Comparison of ENCODE assay signal across 19 cellular contexts in genomic region chr16:59169168-59169567, GRCh38.
"Had no signal": no experiment of that assay in that cellular context is flagged by ENCODE, and none has a peak within 500 bp of the region (broad histone marks: within the 10 kb centered on the region; RNA-seq: fewer than 3 reads in every experiment).

No MANE protein-coding gene starts in this region.

- H3K27me3 ChIP-seq: cardiac muscle cell, left lung, testis had no signal

- DNase-seq: activated CD4-positive, alpha-beta memory T cell treated with anti-CD3 and anti-CD28 coated beads, Interleukin-2, amount 10 ng/mL, durations not matched to agents 7 days and 5 days; activated CD4-positive, alpha-beta T cell treated with anti-CD3 and anti-CD28 coated beads, Interleukin-2, amount 10 ng/mL, durations not matched to agents 24 days and 14 days; activated effector memory CD4-positive, alpha-beta T cell treated with anti-CD3 and anti-CD28 coated beads, Interleukin-2, amount 50 U/mL, for 16 hours; activated naive CD4-positive, alpha-beta T cell treated with anti-CD3 and anti-CD28 coated beads, Interleukin-2, amount 10 ng/mL, durations not matched to agents 7 days and 5 days; activated T-cell treated with anti-CD3 and anti-CD28 coated beads for 4 hours; amygdala; erythroblast; foreskin melanocyte; kidney glomerular epithelial cell; left lung; midbrain; natural killer cell; stimulated activated CD4-positive, alpha-beta T cell treated with anti-CD3 and anti-CD28 coated beads, Interleukin-2, amount 100 ng/mL, for 48 hours; stimulated activated CD8-positive, alpha-beta memory T cell treated with anti-CD3 and anti-CD28 coated beads, Interleukin-4, amount 100 ng/mL, for 48 hours; stimulated activated naive B cell treated with anti-CD40 and anti-IgM and Interleukin-4, amounts not matched to agents 10 μg/mL and 1 μg/mL and 100 μg/mL, for 72 hours; T-helper 2 cell; testis had no signal

- H3K4me3 ChIP-seq: cardiac muscle cell, left lung, prostate gland, testis had no signal

- H3K4me1 ChIP-seq: left lung, prostate gland, testis had no signal

- H3K36me3 ChIP-seq: cardiac muscle cell, left lung, prostate gland had no signal

- H3K27ac ChIP-seq: cardiac muscle cell, left lung, prostate gland, testis had no signal

- H3K9me3 ChIP-seq: left lung, prostate gland, testis had no signal
